In the genomic region with DNA sequence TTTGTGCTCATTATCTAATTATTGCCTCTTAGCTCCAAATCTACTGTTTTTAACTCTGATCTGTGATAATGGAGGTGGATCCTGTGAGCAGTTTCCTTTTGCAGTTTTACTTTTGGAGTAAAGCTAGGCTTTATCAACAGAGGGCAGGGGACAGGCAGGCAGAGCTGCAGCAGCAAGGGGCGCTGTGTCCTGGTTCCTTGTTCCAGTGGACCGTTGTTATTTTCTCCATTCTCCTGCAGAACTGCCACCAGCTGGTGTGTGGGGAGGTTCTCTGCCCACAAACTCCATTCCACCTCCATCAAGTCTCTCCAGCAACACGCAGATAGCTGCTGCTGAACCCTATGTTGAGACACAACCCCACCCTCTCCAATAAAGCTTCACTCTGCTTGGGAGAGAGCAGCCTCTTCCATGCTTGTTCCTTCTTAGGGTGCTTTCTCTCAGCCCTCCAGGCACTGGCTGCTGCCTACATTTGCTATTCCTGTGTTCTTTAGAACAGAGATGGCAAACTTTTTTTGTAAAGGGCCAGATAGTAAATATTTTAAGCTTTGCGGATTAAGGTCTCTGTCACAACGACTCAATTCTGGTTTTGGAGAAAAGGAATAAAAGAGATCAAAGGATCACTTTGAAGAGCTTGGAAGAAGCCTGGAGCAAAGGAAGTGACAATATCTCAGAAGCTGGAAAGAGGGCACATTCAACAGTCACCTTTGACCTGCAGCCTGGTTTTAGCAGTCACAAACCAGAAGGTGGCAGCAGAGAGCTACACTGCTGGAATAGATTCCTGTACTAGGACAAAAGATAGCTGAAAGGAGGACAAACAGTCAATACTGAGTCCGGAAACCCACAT, we compare ENCODE assay signal across 9 cellular contexts.
DNase-seq lines count a peak whose midpoint lies in the region; ATAC-seq, FAIRE-seq and TF ChIP-seq lines count a peak whose summit lies in the region.
"Had no signal": no experiment of that assay in that cellular context is flagged by ENCODE, and none has a peak within 500 bp of the region (broad histone marks: within the 10 kb centered on the region; RNA-seq: fewer than 3 reads in every experiment).

No MANE protein-coding gene starts in this region.

- no peaks in the 10 kb centered on the region for H3K4me1 Mint-ChIP-seq in stimulated activated naive CD8-positive, alpha-beta T cell treated with anti-CD3 and anti-CD28 coated beads, Interleukin-15, amount 100 ng/mL, for 72 hours

- H2AFZ ChIP-seq in H1 (ENCODE audit: low read length) = peak overlapping the region; percentile 98

- no peak for TF ChIP-seq POLR2A in H1 (IDR thresholded peaks at IDR 0.05; ENCODE audit: control extremely low read depth in 1 of 2, low read depth in 2 of 2, low read length in 2 of 2)

- TF ChIP-seq CTCF in H1 (IDR thresholded peaks at IDR 0.05; ENCODE audit: control extremely low read depth in 1 of 3, insufficient read depth in 1 of 3, low read depth in 1 of 3, low read length in 3 of 3) = peak; percentile 62 to 97 (median 88)

- H3K4me2 ChIP-seq in H1 (ENCODE audit: insufficient read depth in 1 of 2, low read depth in 2 of 2, low read length in 2 of 2) = no peak overlapping the region
- H3K4me2 ChIP-seq in mesendoderm (ENCODE audit: low read length) = no peak overlapping the region

- H2BK120ac ChIP-seq in H1 (replicated peaks; ENCODE audit: low read depth, low read length) (no peak overlapping the region), mesendoderm (ENCODE audit: low read depth, low read length) (no peak overlapping the region)

- H3K23me2 ChIP-seq in H1 (ENCODE audit: low read depth, low read length) = no peaks in the 10 kb centered on the region

- H3K56ac ChIP-seq in H1 (replicated peaks; ENCODE audit: insufficient read length, low read depth, low read length) (no peak overlapping the region), mesendoderm (ENCODE audit: low read length) (no peak overlapping the region)

- no peaks in the 10 kb centered on the region for H3K79me1 ChIP-seq in H1 (ENCODE audit: low read depth, low read length)
- no peaks in the 10 kb centered on the region for H3K79me1 ChIP-seq in mesendoderm (ENCODE audit: low read length)

- H4K8ac ChIP-seq in H1 (ENCODE audit: extremely low read depth, insufficient read depth, low read length) (no peak overlapping the region), mesendoderm (ENCODE audit: low read depth, low read length) (no peak overlapping the region)

- H3K27me3 ChIP-seq in H1 (replicated peaks in 1 of 4; ENCODE audit: control insufficient read depth in 3 of 4, extremely low read depth in 1 of 4, insufficient read depth in 3 of 4, low read length in 3 of 4) (no peaks in the 10 kb centered on the region), mesendoderm (ENCODE audit: insufficient read depth, low read length, poor library complexity) (no peaks in the 10 kb centered on the region)

- H2AK5ac ChIP-seq in H1 (ENCODE audit: low read depth, low read length) (no peak overlapping the region), mesendoderm (ENCODE audit: low read length) (no peak overlapping the region)

- ATAC-seq in GM18907 (IDR thresholded peaks at IDR 0.05; ENCODE audit: unreplicated experiment) (peak; percentile 96), HG03095 (IDR thresholded peaks at IDR 0.05; ENCODE audit: unreplicated experiment) (peak; percentile 91)
- peak; percentile 58 for ATAC-seq in stimulated activated naive CD8-positive, alpha-beta T cell treated with anti-CD3 and anti-CD28 coated beads, Interleukin-15, amount 100 ng/mL, for 72 hours

- peak; percentile 98 for FAIRE-seq in H1 (lab: Jason Lieb, UNC)

- no peaks in the 10 kb centered on the region for H3K9me3 ChIP-seq in H1 (ENCODE audit: insufficient read depth in 2 of 2, low read depth in 1 of 2, low read length in 1 of 2)

- H3K18ac ChIP-seq in H1 (ENCODE audit: extremely low read depth, low read length) (no peak overlapping the region), mesendoderm (ENCODE audit: low read length) (no peak overlapping the region)

- H3K4me3 ChIP-seq in H1 (ENCODE audit: extremely low read depth in 1 of 4, insufficient read depth in 2 of 4, low read depth in 3 of 4, low read length in 4 of 4) (no peak overlapping the region), mesendoderm (ENCODE audit: low read length) (no peak overlapping the region)

- TF ChIP-seq RAD21 in H1 (IDR thresholded peaks at IDR 0.05 in 1 of 2, conservative IDR thresholded peaks at IDR 0.05 in 1 of 2; ENCODE audit: low read depth in 2 of 2, low read length in 2 of 2) = peak; percentile 93 to 95

- no peak overlapping the region for H3K4ac ChIP-seq in H1 (replicated peaks; ENCODE audit: insufficient read length, low read depth, low read length)
- no peak overlapping the region for H3K4ac ChIP-seq in mesendoderm (ENCODE audit: low read depth, low read length)

- CTCF ChIA-PET in H1 (lab: Charles Lee; ENCODE audit: partially characterized antibody) = interaction anchor here (0.5 to 4.8 kb wide), 59 partner anchors 10 to 686 kb away, joined by 3 to 35 read pairs (median 4); no protein-coding TSS in a partner anchor

- no peak overlapping the region for H3K27ac Mint-ChIP-seq in stimulated activated naive CD8-positive, alpha-beta T cell treated with anti-CD3 and anti-CD28 coated beads, Interleukin-15, amount 100 ng/mL, for 72 hours
- H3K27ac Mint-ChIP-seq: activated naive CD4-positive, alpha-beta T cell treated with anti-CD3 and anti-CD28 coated beads, Interleukin-2, amount 50 U/mL, for 72 hours had no signal

- no peaks in the 10 kb centered on the region for H3K9me3 Mint-ChIP-seq in stimulated activated naive CD8-positive, alpha-beta T cell treated with anti-CD3 and anti-CD28 coated beads, Interleukin-15, amount 100 ng/mL, for 72 hours
- H3K9me3 Mint-ChIP-seq: activated naive CD4-positive, alpha-beta T cell treated with anti-CD3 and anti-CD28 coated beads, Interleukin-2, amount 50 U/mL, for 72 hours had no signal

- WGBS in H1 (ENCODE audit: extremely low coverage in 1 of 2, insufficient coverage in 1 of 2, insufficient read length in 1 of 2, insufficient replicate concordance in 2 of 2, low coverage in 1 of 2, low lambda C conversion rate in 2 of 2, missing lambda C conversion rate in 1 of 2), 2 experiments = 59% methylated on average over 6 of the region's 6 CpGs; no CpG with 5 or more reads in 1 of the 2 experiments
- WGBS in mesendoderm (ENCODE audit: extremely low coverage, insufficient coverage, low lambda C conversion rate) = no CpG with 5 or more reads among the region's 6 CpGs

- H2BK12ac ChIP-seq in H1 (ENCODE audit: low read depth, low read length) = no peak overlapping the region

- H2BK15ac ChIP-seq in H1 (ENCODE audit: low read length) (no peak overlapping the region), mesendoderm (replicated peaks; ENCODE audit: low read depth) (no peak overlapping the region)

- H3K4me3 Mint-ChIP-seq in stimulated activated naive CD8-positive, alpha-beta T cell treated with anti-CD3 and anti-CD28 coated beads, Interleukin-15, amount 100 ng/mL, for 72 hours = no peak overlapping the region

- POLR2A ChIA-PET in H1 (lab: Charles Lee; ENCODE audit: partially characterized antibody) = interaction anchor here (0.7 kb wide), 1 partner anchor 85 kb away, joined by 3 read pairs; no protein-coding TSS in a partner anchor

- H3K23ac ChIP-seq in H1 (ENCODE audit: insufficient read length) = no peak overlapping the region
- H3K23ac ChIP-seq in mesendoderm (ENCODE audit: low read length) = no peak overlapping the region

- no peak overlapping the region for H4K91ac ChIP-seq in H1 (replicated peaks; ENCODE audit: insufficient read length, low read length)

- H3K36me3 ChIP-seq in H1 (ENCODE audit: control insufficient read depth in 2 of 4, insufficient read depth in 4 of 4, low read length in 3 of 4) (no peaks in the 10 kb centered on the region), mesendoderm (ENCODE audit: control insufficient read depth, insufficient read depth, low read length) (no peaks in the 10 kb centered on the region)

- H2BK5ac ChIP-seq in H1 (ENCODE audit: low read depth, low read length) (no peak overlapping the region), mesendoderm (ENCODE audit: low read length) (no peak overlapping the region)

- H3K14ac ChIP-seq in H1 (ENCODE audit: insufficient read length) = no peak overlapping the region

- no peak for TF ChIP-seq EP300 in H1 (IDR thresholded peaks at IDR 0.05; ENCODE audit: borderline replicate concordance in 1 of 2, low read depth in 2 of 2, low read length in 2 of 2)

- H3K4me1 ChIP-seq in H1 (replicated peaks in 1 of 4; ENCODE audit: control insufficient read depth in 3 of 4, insufficient read depth in 4 of 4, low read length in 3 of 4) (no peaks in the 10 kb centered on the region), mesendoderm (ENCODE audit: control insufficient read depth, low read depth, low read length) (no peaks in the 10 kb centered on the region)

- H4K20me1 ChIP-seq in H1 (replicated peaks in 1 of 2; ENCODE audit: control insufficient read depth in 1 of 2, insufficient read depth in 2 of 2, low read length in 2 of 2) = no peaks in the 10 kb centered on the region

- H3K79me2 ChIP-seq in H1 (ENCODE audit: control insufficient read depth in 1 of 2, insufficient read depth in 2 of 2, low read length in 2 of 2) (no peaks in the 10 kb centered on the region), mesendoderm (ENCODE audit: control insufficient read depth, insufficient read depth, low read length) (no peaks in the 10 kb centered on the region)

- no peak overlapping the region for H2BK20ac ChIP-seq in H1 (ENCODE audit: low read length)

- H3K9ac ChIP-seq in H1 (replicated peaks in 1 of 4; ENCODE audit: extremely low read depth in 1 of 4, low read depth in 3 of 4, low read length in 3 of 4) = no peak overlapping the region
- H3K9ac ChIP-seq in mesendoderm (ENCODE audit: low read length) = no peak overlapping the region

- H3K27ac ChIP-seq in H1 (ENCODE audit: low read depth, low read length) (no peak overlapping the region), mesendoderm (ENCODE audit: low read depth, low read length) (no peak overlapping the region)

- DNase-seq in CMK (ENCODE audit: low read depth) (peak; percentile 45), NCI-H2081 (lab: John Stamatoyannopoulos, UW) (peak; percentile 82 to 85), UCSD-AML1 (lab: John Stamatoyannopoulos, UW; ENCODE audit: unreplicated experiment) (peak; percentile 18), H1 (ENCODE audit: low read depth in 1 of 2, low spot score in 2 of 2) (peak; percentile 50 to 84), mesendoderm (peak; percentile 90)
- DNase-seq in stimulated activated naive CD8-positive, alpha-beta T cell treated with anti-CD3 and anti-CD28 coated beads, Interleukin-15, amount 100 ng/mL, for 72 hours = peak; percentile 42 to 50

- H3K27me3 Mint-ChIP-seq in stimulated activated naive CD8-positive, alpha-beta T cell treated with anti-CD3 and anti-CD28 coated beads, Interleukin-15, amount 100 ng/mL, for 72 hours = no peaks in the 10 kb centered on the region

- no peak overlapping the region for H4K5ac ChIP-seq in H1 (ENCODE audit: insufficient read length, low read depth, low read length)
- H4K5ac ChIP-seq in mesendoderm (ENCODE audit: low read length) = no peak overlapping the region

TF ChIP-seq in H1, 55 proteins besides CTCF, POLR2A, EP300 and RAD21 (continues in another document):
- no peak for TF ChIP-seq CBX8 (IDR thresholded peaks at IDR 0.05; ENCODE audit: borderline replicate concordance, low read depth, low read length)

Comparison
In these comparisons a context has a peak if more than half of its experiments do, and no peak if none do; other contexts are left out.
1. DNase-seq: peak in every context shown above with its lines; median percentile 90 in mesendoderm; 84 in NCI-H2081; 67 in H1; 46 in stimulated activated naive CD8-positive, alpha-beta T cell treated with anti-CD3 and anti-CD28 coated beads, Interleukin-15, amount 100 ng/mL, for 72 hours; 45 in CMK; 18 in UCSD-AML1.